In the genomic region with DNA sequence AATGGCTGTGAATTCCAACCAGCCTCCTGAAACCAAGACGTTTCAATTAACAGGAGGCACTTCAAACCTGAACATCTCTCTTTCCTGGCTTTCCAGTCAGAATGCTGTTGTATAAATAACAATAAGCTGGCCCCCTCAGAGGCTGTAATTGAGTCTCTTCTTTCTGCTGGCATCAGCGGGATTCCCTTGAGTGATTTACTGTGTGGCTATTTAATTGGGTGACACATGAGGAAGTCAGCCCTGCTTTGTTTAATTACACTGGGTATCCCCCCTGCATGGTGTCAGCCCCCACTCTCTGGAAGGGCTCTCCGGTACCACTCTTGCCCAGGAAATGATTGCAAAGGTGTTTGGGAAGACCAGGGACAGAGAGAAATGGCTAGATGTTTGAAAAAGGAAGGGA, we compare ENCODE assay signal across 1 cellular context.
TF ChIP-seq lines count a peak whose summit lies in the region.

No MANE protein-coding gene starts in this region.

TF ChIP-seq in H1, 55 proteins besides CTCF, POLR2A, EP300 and RAD21:
- no peak for TF ChIP-seq RBBP5 (IDR thresholded peaks at IDR 0.05; ENCODE audit: borderline replicate concordance, low read depth, low read length)
- no peak for TF ChIP-seq SP1 (IDR thresholded peaks at IDR 0.05; ENCODE audit: low read depth, low read length)
- TF ChIP-seq NRF1 (IDR thresholded peaks at IDR 0.05; ENCODE audit: low read depth, low read length) = no peak
- no peak for TF ChIP-seq ASH2L (IDR thresholded peaks at IDR 0.05; ENCODE audit: low read length)
- no peak for TF ChIP-seq KDM1A (IDR thresholded peaks at IDR 0.05; ENCODE audit: borderline replicate concordance, low read length)
- TF ChIP-seq GABPA (IDR thresholded peaks at IDR 0.05; ENCODE audit: borderline replicate concordance, insufficient read depth, low read length) = no peak
- TF ChIP-seq RXRA (IDR thresholded peaks at IDR 0.05; ENCODE audit: insufficient read depth, low read depth, low read length) = no peak
- no peak for TF ChIP-seq SUZ12 (IDR thresholded peaks at IDR 0.05; ENCODE audit: low read length)
